Comparison of ENCODE assay signal across 28 cellular contexts in genomic region chr14:99296517-99296916, GRCh38.
"Had no signal": no experiment of that assay in that cellular context is flagged by ENCODE, and none has a peak within 500 bp of the region (broad histone marks: within the 10 kb centered on the region; RNA-seq: fewer than 3 reads in every experiment).

No MANE protein-coding gene starts in this region.

- DNase-seq: activated CD4-positive, alpha-beta T cell treated with anti-CD3 and anti-CD28 coated beads, Interleukin-2, amount 50 U/mL, for 1 hour; activated CD4-positive, CD25-positive, alpha-beta regulatory T cell treated with anti-CD3 and anti-CD28 coated beads, Interleukin-2, amount 50 U/mL, for 72 hours; activated CD8-positive, alpha-beta T cell treated with anti-CD3 and anti-CD28 coated beads for 36 hours; activated T-cell treated with anti-CD3 and anti-CD28 coated beads, Interleukin-2, amount 50 U/mL, for 48 hours; central memory CD4-positive, alpha-beta T cell; esophagus squamous epithelium; foreskin melanocyte; heart right ventricle; kidney glomerular epithelial cell; left lung; lower lobe of right lung; mucosa of descending colon; posterior cingulate gyrus; right lobe of liver; stimulated activated CD4-positive, alpha-beta T cell treated with anti-CD3 and anti-CD28 coated beads, Interleukin-12 subunit alpha, Interleukin-12 subunit beta, amount 100 ng/mL, for 4 hours; stimulated activated CD4-positive, alpha-beta T cell treated with anti-CD3 and anti-CD28 coated beads, Interleukin-4, amount 100 ng/mL, for 1 hour; trophoblast cell; uterus; WERI-Rb-1 had no signal

- H3K27ac Mint-ChIP-seq: activated CD8-positive, alpha-beta T cell treated with anti-CD3 and anti-CD28 coated beads for 36 hours; activated naive CD4-positive, alpha-beta T cell treated with anti-CD3 and anti-CD28 coated beads, Interleukin-2, amount 50 U/mL, for 72 hours; activated T-helper 2 cell treated with anti-CD3 and anti-CD28 coated beads, Interferon-gamma antibody, Interleukin-2, Interleukin-4, amounts not matched to agents 10 μg/mL and 5 μg/mL and 100 μg/mL, durations not matched to agents 14 hours and 24 hours and 36 hours; dendritic cell treated with granulocyte-macrophage colony-stimulating factor and Interleukin-4, amounts not matched to agents 40 ng/mL and 50 ng/mL, for 4 days; natural killer cell treated with Interleukin-12 subunit alpha and Interleukin-12 subunit beta and Interleukin-15 and Interleukin-18, amount 100 ng/mL, for 72 hours; stimulated activated naive CD8-positive, alpha-beta T cell treated with anti-CD3 and anti-CD28 coated beads, Interleukin-15, Interleukin-2, amounts not matched to agents 100 ng/mL and 50 ng/mL, for 24 hours had no signal

- H3K4me3 Mint-ChIP-seq: activated CD8-positive, alpha-beta T cell treated with anti-CD3 and anti-CD28 coated beads for 36 hours; dendritic cell treated with granulocyte-macrophage colony-stimulating factor and Interleukin-4, amounts not matched to agents 40 ng/mL and 50 ng/mL, for 4 days; natural killer cell treated with Interleukin-12 subunit alpha and Interleukin-12 subunit beta and Interleukin-15 and Interleukin-18, amount 100 ng/mL, for 72 hours; stimulated activated naive CD8-positive, alpha-beta T cell treated with anti-CD3 and anti-CD28 coated beads, Interleukin-15, Interleukin-2, amounts not matched to agents 100 ng/mL and 50 ng/mL, for 24 hours had no signal

- H3K4me3 ChIP-seq: breast epithelium, esophagus squamous epithelium, heart right ventricle, left lung, lower lobe of right lung, mucosa of descending colon, right lobe of liver, skin epidermis, thoracic aorta, uterus had no signal

- H3K4me1 ChIP-seq: breast epithelium, esophagus squamous epithelium, heart right ventricle, left lung, lower lobe of right lung, right lobe of liver, uterus had no signal

- H3K9me3 ChIP-seq: mucosa of descending colon, right lobe of liver, uterus had no signal

- H3K27me3 ChIP-seq: breast epithelium, right lobe of liver had no signal

- ATAC-seq: activated CD8-positive, alpha-beta T cell treated with anti-CD3 and anti-CD28 coated beads for 36 hours; activated naive CD4-positive, alpha-beta T cell treated with anti-CD3 and anti-CD28 coated beads, Interleukin-2, amount 50 U/mL, for 72 hours; heart right ventricle; left lung; lower lobe of right lung; mucosa of descending colon; natural killer cell treated with Interleukin-12 subunit alpha and Interleukin-12 subunit beta and Interleukin-15 and Interleukin-18, amount 100 ng/mL, for 72 hours; right lobe of liver had no signal

- H3K36me3 ChIP-seq: breast epithelium, esophagus squamous epithelium, heart right ventricle, left lung, lower lobe of right lung, right lobe of liver, thoracic aorta, uterus, WERI-Rb-1 had no signal

- H3K9me3 Mint-ChIP-seq: natural killer cell treated with Interleukin-12 subunit alpha and Interleukin-12 subunit beta and Interleukin-15 and Interleukin-18, amount 100 ng/mL, for 72 hours had no signal

- H3K27me3 Mint-ChIP-seq: activated CD8-positive, alpha-beta T cell treated with anti-CD3 and anti-CD28 coated beads for 36 hours had no signal

- H3K27ac ChIP-seq: breast epithelium, epithelial cell of prostate, esophagus squamous epithelium, heart right ventricle, left lung, lower lobe of right lung, right lobe of liver, skin epidermis, thoracic aorta, uterus, WERI-Rb-1 had no signal
